ENCODE assay signal across 1 cellular context in the genomic region with DNA sequence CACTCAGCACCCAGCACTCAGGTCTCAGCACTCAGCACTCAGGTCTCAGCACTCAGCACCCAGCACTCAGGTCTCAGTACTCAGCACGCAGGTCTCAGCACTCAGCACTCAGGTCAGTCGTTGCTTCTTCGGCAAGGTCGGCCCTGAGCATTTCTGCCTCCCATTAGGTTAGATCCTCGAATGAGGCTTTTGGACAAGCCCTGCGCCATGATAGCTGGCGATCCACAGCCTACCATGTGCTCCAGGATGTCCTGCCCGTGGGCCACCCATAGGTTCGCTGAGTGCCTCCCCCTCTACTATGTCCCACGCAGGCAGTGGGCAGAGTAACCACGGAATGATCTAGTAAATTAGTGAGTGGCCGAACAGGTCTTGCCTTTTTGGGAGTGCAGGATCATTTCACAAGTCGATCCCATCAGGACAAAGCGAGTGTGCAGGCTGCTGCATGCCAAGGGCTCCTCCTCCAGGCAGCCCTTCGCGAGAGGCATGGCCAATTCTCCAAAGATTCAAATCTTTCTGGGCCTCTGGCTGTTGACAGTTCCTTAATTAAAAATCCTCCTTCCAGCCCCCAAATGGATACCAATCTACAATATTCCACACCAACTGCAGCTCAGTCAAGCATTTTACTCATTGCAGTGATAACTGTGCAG.
TF ChIP-seq lines count a peak whose summit lies in the region.

No MANE protein-coding gene starts in this region.

TF ChIP-seq in H1, 55 proteins besides CTCF, POLR2A, EP300 and RAD21:
- TF ChIP-seq EGR1 (IDR thresholded peaks at IDR 0.05; ENCODE audit: borderline replicate concordance, low read depth, low read length) (no peak), YY1 (IDR thresholded peaks at IDR 0.05; ENCODE audit: low read depth, low read length) (no peak), RNF2 (IDR thresholded peaks at IDR 0.05; ENCODE audit: borderline replicate concordance, low read depth, low read length, missing control alignments, poor library complexity, severe bottlenecking) (no peak), POLR2AphosphoS5 (IDR thresholded peaks at IDR 0.05; ENCODE audit: low read depth, low read length) (no peak), GABPA (IDR thresholded peaks at IDR 0.05; ENCODE audit: borderline replicate concordance, insufficient read depth, low read length) (no peak), CHD1 (IDR thresholded peaks at IDR 0.05; ENCODE audit: low read depth, low read length) (no peak), CTBP2 (IDR thresholded peaks at IDR 0.05; ENCODE audit: borderline replicate concordance, insufficient read depth, insufficient read length, low read length) (no peak), HDAC2 (IDR thresholded peaks at IDR 0.05; ENCODE audit: borderline replicate concordance in 1 of 2, low read depth in 2 of 2, low read length in 2 of 2) (no peak), CEBPB (IDR thresholded peaks at IDR 0.05; ENCODE audit: low read depth, low read length) (no peak), GTF2F1 (IDR thresholded peaks at IDR 0.05; ENCODE audit: borderline replicate concordance, low read depth, low read length) (no peak), TAF1 (IDR thresholded peaks at IDR 0.05; ENCODE audit: low read depth, low read length) (no peak), RFX5 (IDR thresholded peaks at IDR 0.05; ENCODE audit: borderline replicate concordance, low read depth, low read length) (no peak)
TF ChIP-seq in H1: peak in this region for 0.
